ENCODE assay signal across 24 cellular contexts in genomic region chr1:145936247-145936646, GRCh38. TPM values are rescaled to one million over a fixed set of nuclear protein-coding genes. Genes with fewer than 3 reads are reported as not detected.
DNase-seq lines count a peak whose midpoint lies in the region; ATAC-seq and TF ChIP-seq lines count a peak whose summit lies in the region.
"Had no signal": no experiment of that assay in that cellular context is flagged by ENCODE, and none has a peak within 500 bp of the region (broad histone marks: within the 10 kb centered on the region; RNA-seq: fewer than 3 reads in every experiment).

No MANE protein-coding gene starts in this region.

- H3K79me2 ChIP-seq in Karpas-422 (ENCODE audit: low read length) (peaks cover 6% of the 10 kb centered on the region), osteoblast (ENCODE audit: insufficient read depth, low read length) (no peaks in the 10 kb centered on the region)

- no peaks in the 10 kb centered on the region for H4K20me1 ChIP-seq in Karpas-422 (ENCODE audit: insufficient read depth, low read depth, low read length)
- no peaks in the 10 kb centered on the region for H4K20me1 ChIP-seq in osteoblast (ENCODE audit: insufficient read depth, low read length)

- no peaks in the 10 kb centered on the region for H3K27me3 ChIP-seq in CD8-positive, alpha-beta memory T cell (ENCODE audit: insufficient read depth, low read length, poor library complexity, severe bottlenecking)
- H3K27me3 ChIP-seq in Karpas-422 (ENCODE audit: low read length), result no peaks in the 10 kb centered on the region
- no peaks in the 10 kb centered on the region for H3K27me3 ChIP-seq in osteoblast (ENCODE audit: insufficient read depth, low read length)
- H3K27me3 ChIP-seq: ascending aorta, spleen had no signal

- H3K9me3 ChIP-seq in CD8-positive, alpha-beta memory T cell (ENCODE audit: low read length), result no peaks in the 10 kb centered on the region
- H3K9me3 ChIP-seq in Karpas-422 (ENCODE audit: low read length), result no peaks in the 10 kb centered on the region
- no peaks in the 10 kb centered on the region for H3K9me3 ChIP-seq in osteoblast (ENCODE audit: low read depth, low read length)
- H3K9me3 ChIP-seq: ascending aorta, spleen had no signal

- H3K27ac ChIP-seq in CD8-positive, alpha-beta memory T cell (ENCODE audit: low read depth, low read length), result no peak overlapping the region
- peak overlapping the region; percentile 67 for H3K27ac ChIP-seq in Karpas-422 (ENCODE audit: low read length)
- H3K27ac ChIP-seq in cingulate gyrus (ENCODE audit: low read depth, low read length), result peak overlapping the region; percentile 55
- peak overlapping the region; percentile 26 for H3K27ac ChIP-seq in osteoblast (ENCODE audit: low read depth, low read length)
- H3K27ac ChIP-seq: ascending aorta had no signal

- H2AFZ ChIP-seq in Karpas-422 (ENCODE audit: low read length) (no peak overlapping the region), osteoblast (ENCODE audit: low read length) (no peak overlapping the region)

- CTCF ChIA-PET in CD8-positive, alpha-beta memory T cell (lab: Charles Lee), result interaction anchor here (3.0 kb wide), 1 partner anchor 9 kb away, joined by 8 read pairs; the partner anchor contains the start of gene RBM8A

- DNase-seq in CD8-positive, alpha-beta memory T cell, result no peak
- no peak for DNase-seq in Karpas-422
- peak; percentile 34 for DNase-seq in osteoblast (ENCODE audit: insufficient read length, low spot score, missing footprints)
- no peak for DNase-seq in NCI-H1930 (lab: John Stamatoyannopoulos, UW)
- DNase-seq: ACHN; activated CD4-positive, alpha-beta T cell treated with anti-CD3 and anti-CD28 coated beads for 48 hours; activated naive CD4-positive, alpha-beta T cell; CD4-positive, CD25-positive, alpha-beta regulatory T cell; cerebellar nuclear complex; DMS153; effector memory CD8-positive, alpha-beta T cell; KG1; natural killer cell; NCI-H2029 treated with DMSO at 0.1 percent for 48 hours; NCI-H510A; spleen; stimulated activated CD4-positive, alpha-beta T cell treated with anti-CD3 and anti-CD28 coated beads, Interleukin-4, amount 100 ng/mL, for 4 hours; SW 1271 had no signal

- no peak for TF ChIP-seq CTCF in osteoblast (IDR thresholded peaks at IDR 0.05; ENCODE audit: extremely low read depth, low read depth, low read length)

- H3K36me3 Mint-ChIP-seq in CD8-positive, alpha-beta memory T cell, result peaks cover 0 to 51% (median 13%) of the 10 kb centered on the region in 3 donors

- H3K27ac Mint-ChIP-seq in CD8-positive, alpha-beta memory T cell, result peak overlapping the region in 6 of 8 donors; percentile 0 to 68 (median 49)

- ATAC-seq in HG03135 (IDR thresholded peaks at IDR 0.05; ENCODE audit: unreplicated experiment) (no peak), HG03432 (IDR thresholded peaks at IDR 0.05; ENCODE audit: unreplicated experiment) (no peak), HG02610 (IDR thresholded peaks at IDR 0.05; ENCODE audit: unreplicated experiment) (no peak)
- ATAC-seq: effector memory CD8-positive, alpha-beta T cell; HCT116; natural killer cell had no signal

- no peak overlapping the region for H3K4me3 ChIP-seq in CD8-positive, alpha-beta memory T cell (ENCODE audit: low read length)
- H3K4me3 ChIP-seq in Karpas-422 (ENCODE audit: low read length) (no peak overlapping the region), osteoblast (ENCODE audit: insufficient read depth, low read length) (no peak overlapping the region)
- H3K4me3 ChIP-seq: ascending aorta, spleen had no signal

- H3K27me3 Mint-ChIP-seq in CD8-positive, alpha-beta memory T cell, result no peaks in the 10 kb centered on the region
- H3K27me3 Mint-ChIP-seq: CD4-positive, CD25-positive, alpha-beta regulatory T cell; effector memory CD8-positive, alpha-beta T cell had no signal

- H3K4me1 ChIP-seq in CD8-positive, alpha-beta memory T cell (ENCODE audit: insufficient read depth, low read length), result peaks cover 22% of the 10 kb centered on the region
- H3K4me1 ChIP-seq in Karpas-422 (ENCODE audit: low read length) (peaks cover 47% of the 10 kb centered on the region), osteoblast (ENCODE audit: insufficient read depth, low read length) (peaks cover 4% of the 10 kb centered on the region)
- H3K4me1 ChIP-seq: ascending aorta had no signal

- H3K4me2 ChIP-seq in Karpas-422 (ENCODE audit: low read depth, low read length, poor library complexity, severe bottlenecking) (no peak overlapping the region), osteoblast (ENCODE audit: insufficient read depth, low read length) (no peak overlapping the region)

- peaks cover 20 to 26% (median 26%) of the 10 kb centered on the region in 3 donors for H3K4me1 Mint-ChIP-seq in CD8-positive, alpha-beta memory T cell

- no peaks in the 10 kb centered on the region for H3K9me3 Mint-ChIP-seq in CD8-positive, alpha-beta memory T cell
- H3K9me3 Mint-ChIP-seq: CD4-positive, CD25-positive, alpha-beta regulatory T cell; effector memory CD8-positive, alpha-beta T cell; natural killer cell had no signal

- no peaks in the 10 kb centered on the region for H3K9me2 ChIP-seq in Karpas-422 (replicated peaks; ENCODE audit: insufficient read depth, low read length)

- no peak overlapping the region for H3K4me3 Mint-ChIP-seq in CD8-positive, alpha-beta memory T cell
- H3K4me3 Mint-ChIP-seq: effector memory CD8-positive, alpha-beta T cell; natural killer cell had no signal

- H3K9ac ChIP-seq in Karpas-422 (ENCODE audit: low read length), result no peak overlapping the region

- POLR2A ChIA-PET in CD8-positive, alpha-beta memory T cell (lab: Charles Lee), result interaction anchor here (0.9 kb wide), 1 partner anchor 9 kb away, joined by 6 read pairs; the partner anchor contains the start of gene RBM8A

- H3K36me3 ChIP-seq in CD8-positive, alpha-beta memory T cell (ENCODE audit: insufficient read depth, low read length), result no peaks in the 10 kb centered on the region
- H3K36me3 ChIP-seq in Karpas-422 (ENCODE audit: insufficient read depth, low read length) (peaks cover 23% of the 10 kb centered on the region), osteoblast (ENCODE audit: insufficient read depth, low read length) (peaks cover 38% of the 10 kb centered on the region)

RNA-seq across cellular contexts. Expression of gene RBM8A, which starts 9.0 kb away (rescaled TPM):
- 100 to 1,000 TPM; 387 to 397 TPM for total RNA-seq in CD8-positive, alpha-beta memory T cell
- polyA plus RNA-seq in CD8-positive, alpha-beta memory T cell, result 192 TPM
- total RNA-seq in Karpas-422 (2014; rRNA removed; shearing (Covaris generic); ENCODE audit: low replicate concordance), result 130 and 214 TPM in 2 replicates
- 49.8 and 54.3 TPM in 2 replicates for total RNA-seq in osteoblast

RNA-seq across cellular contexts. Expression of gene PEX11B, which starts 17.7 kb away (rescaled TPM):
- 10 to 100 TPM; 42.0 to 43.1 TPM for total RNA-seq in CD8-positive, alpha-beta memory T cell
- polyA plus RNA-seq in CD8-positive, alpha-beta memory T cell, result 46.9 TPM
- total RNA-seq in Karpas-422 (2014; rRNA removed; shearing (Covaris generic); ENCODE audit: low replicate concordance), result 35.7 and 51.7 TPM in 2 replicates
- 18.9 and 20.3 TPM in 2 replicates for total RNA-seq in osteoblast

RNA-seq across cellular contexts. Expression of gene LIX1L, which starts 21.6 kb away (rescaled TPM):
- total RNA-seq in CD8-positive, alpha-beta memory T cell, result 10 to 100 TPM; 41.8 to 42.6 TPM
- 33.5 TPM for polyA plus RNA-seq in CD8-positive, alpha-beta memory T cell
- total RNA-seq in Karpas-422 (2014; rRNA removed; shearing (Covaris generic); ENCODE audit: low replicate concordance), result 35.8 and 49.4 TPM in 2 replicates
- 33.3 and 33.7 TPM in 2 replicates for total RNA-seq in osteoblast

RNA-seq across cellular contexts. Expression of gene ITGA10, which starts 26.4 kb away (rescaled TPM):
- total RNA-seq in CD8-positive, alpha-beta memory T cell, result 1 to 10 TPM; 2.2 to 3.4 TPM
- polyA plus RNA-seq in CD8-positive, alpha-beta memory T cell, result not detected
- 1.4 and 1.5 TPM in 2 replicates for total RNA-seq in Karpas-422 (2014; rRNA removed; shearing (Covaris generic); ENCODE audit: low replicate concordance)
- 44.5 and 56.6 TPM in 2 replicates for total RNA-seq in osteoblast

RNA-seq across cellular contexts. Expression of gene ANKRD34A, which starts 28.1 kb away (rescaled TPM):
- 1 to 10 TPM; 6.9 to 8.7 TPM for total RNA-seq in CD8-positive, alpha-beta memory T cell
- polyA plus RNA-seq in CD8-positive, alpha-beta memory T cell, result 0.97 TPM
- total RNA-seq in Karpas-422 (2014; rRNA removed; shearing (Covaris generic); ENCODE audit: low replicate concordance), result 9.0 and 21.5 TPM in 2 replicates
- 0.59 and 1.1 TPM in 2 replicates for total RNA-seq in osteoblast
